8 cellular contexts compared by ENCODE assay signal in genomic region chr4:118591339-118592046, GRCh38.
DNase-seq lines count a peak whose midpoint lies in the region; ATAC-seq and TF ChIP-seq lines count a peak whose summit lies in the region.
"Not testable (repeated sequence)": the region's sequence is repeated elsewhere in the genome, so short reads cannot be mapped to it uniquely, and the experiment has no call there.

No MANE protein-coding gene starts in this region.

- 12 to 23% (median 17%) methylated on average over 14 to 28 of the region's 28 CpGs for WGBS in adrenal gland, 4 donors
- WGBS in testis, 2 donors: 17 to 27% methylated on average over 22 of the region's 28 CpGs

- peak overlapping the region; percentile 81 to 94 (median 92) for H3K4me3 Mint-ChIP-seq in T-cell
- peak overlapping the region; percentile 85 for H3K4me3 Mint-ChIP-seq in osteocyte (ENCODE audit: unreplicated experiment)

- peak; percentile 99 for ATAC-seq in HG02588 (IDR thresholded peaks at IDR 0.05; ENCODE audit: unreplicated experiment)
- peak; percentile 90 to 93 (median 92) for ATAC-seq in T-cell (replicated peaks in 1 of 4)
- peak; percentile 99 for ATAC-seq in Right ventricle myocardium superior (ENCODE audit: poor library complexity)

- TF ChIP-seq POLR2A in adrenal gland (IDR thresholded peaks at IDR 0.05) (peak; percentile 68 to 80), testis (IDR thresholded peaks at IDR 0.05) (peak; percentile 49)

- not testable (repeated sequence) for H3K4me1 ChIP-seq in adrenal gland (replicated peaks in 1 of 2); testis

- H3K9me3 Mint-ChIP-seq in T-cell; osteocyte (ENCODE audit: unreplicated experiment): not testable (repeated sequence)

- POLR2A ChIA-PET in T-cell (lab: Charles Lee): interaction anchor here (0.5 to 0.7 kb wide), 3 partner anchors 240 to 365 kb away, joined by 3 to 7 read pairs (median 5); no protein-coding TSS in a partner anchor

- DNase-seq in GM10266 (ENCODE audit: extremely low spot score): peak; percentile 71
- DNase-seq in NAMALWA (ENCODE audit: low spot score): peak; percentile 98
- peak; percentile 88 to 99 (median 94) for DNase-seq in T-cell
- peak; percentile 87 to 99 (median 93) for DNase-seq in adrenal gland
- DNase-seq in Right ventricle myocardium superior: peak; percentile 95
- peak; percentile 97 for DNase-seq in osteocyte (ENCODE audit: extremely low spot score, unreplicated experiment)
- peak; percentile 95 for DNase-seq in testis

- H3K4me3 ChIP-seq in adrenal gland (peak overlapping the region; percentile 56 to 74 (median 68)), testis (peak overlapping the region; percentile 63 to 74)

- H3K27ac Mint-ChIP-seq in T-cell: peak overlapping the region; percentile 95 to 99
- peak overlapping the region; percentile 97 for H3K27ac Mint-ChIP-seq in osteocyte (ENCODE audit: unreplicated experiment)

- CTCF ChIA-PET in T-cell (lab: Charles Lee): interaction anchor here (0.7 to 1.3 kb wide), 2 partner anchors 94 to 312 kb away, joined by 5 read pairs; partner anchors contain the start of gene METTL14 (in 1 of the 2)

- H3K36me3 ChIP-seq in adrenal gland (replicated peaks in 1 of 2); testis (ENCODE audit: low read depth, missing control alignments): not testable (repeated sequence)

- H3K36me3 Mint-ChIP-seq in T-cell; osteocyte (ENCODE audit: unreplicated experiment): not testable (repeated sequence)

- intact Hi-C loops in adrenal gland (cut with DNase I); Right ventricle myocardium superior (cut with DNase I); testis (cut with DNase I; ENCODE audit: low total_unique reads): not testable (repeated sequence)

- H3K27me3 ChIP-seq in adrenal gland, testis: not testable (repeated sequence)

- not testable (repeated sequence) for H3K27me3 Mint-ChIP-seq in T-cell
- H3K27me3 Mint-ChIP-seq in osteocyte (ENCODE audit: unreplicated experiment): peaks cover 26% of the 10 kb centered on the region

- not testable (repeated sequence) for H3K9me3 ChIP-seq in adrenal gland (replicated peaks in 1 of 3); testis

- not testable (repeated sequence) for TF ChIP-seq CTCF in GM10266 (IDR thresholded peaks at IDR 0.05; ENCODE audit: control insufficient read depth, insufficient read depth, low read depth, missing control alignments); osteocyte (IDR thresholded peaks at IDR 0.05)
- TF ChIP-seq CTCF in adrenal gland (IDR thresholded peaks at IDR 0.05) (peak in 4 of 6 experiments; percentile 24 to 47 (median 42)), testis (IDR thresholded peaks at IDR 0.05) (peak in 2 of 3 experiments; percentile 17 to 29)

- peaks cover 15 to 17% (median 16%) of the 10 kb centered on the region in 3 donors for H3K4me1 Mint-ChIP-seq in T-cell
- not testable (repeated sequence) for H3K4me1 Mint-ChIP-seq in osteocyte (ENCODE audit: unreplicated experiment)

- peak overlapping the region; percentile 7 to 88 (median 84) for H3K27ac ChIP-seq in adrenal gland
- peak overlapping the region; percentile 82 to 92 for H3K27ac ChIP-seq in testis

Comparison
In these comparisons a context has a peak if more than half of its experiments do, and no peak if none do; other contexts are left out.
1. Peak in every context shown above with its lines: DNase-seq, ATAC-seq, H3K4me3 ChIP-seq and H3K27ac ChIP-seq.